Comparison of ENCODE assay signal across 8 cellular contexts in genomic region chr18:50374170-50374752, GRCh38. TPM values are rescaled to one million over a fixed set of nuclear protein-coding genes. Genes with fewer than 3 reads are reported as not detected.
DNase-seq lines count a peak whose midpoint lies in the region; ATAC-seq and TF ChIP-seq lines count a peak whose summit lies in the region.

No MANE protein-coding gene starts in this region.

- no peak for DNase-seq in AG09309 (ENCODE audit: low read depth)
- DNase-seq in Karpas-422: no peak
- DNase-seq in dermis blood vessel endothelial cell: peak; percentile 5
- DNase-seq in NCI-H2227 treated with DMSO at 0.1 percent for 48 hours (lab: John Stamatoyannopoulos, UW): no peak
- no peak for DNase-seq in NOMO-1 treated with DMSO at 0.1 percent for 48 hours (lab: John Stamatoyannopoulos, UW; ENCODE audit: unreplicated experiment)
- no peak for DNase-seq in NCI-H1436 (lab: John Stamatoyannopoulos, UW)

- H3K27ac ChIP-seq in Karpas-422 (ENCODE audit: low read length) (no peak overlapping the region), muscle layer of duodenum (ENCODE audit: low read length) (peak overlapping the region; percentile 71)

- H3K27me3 ChIP-seq in Karpas-422 (ENCODE audit: low read length): no peaks in the 10 kb centered on the region
- no peaks in the 10 kb centered on the region for H3K27me3 ChIP-seq in muscle layer of duodenum (ENCODE audit: low read depth, low read length)

- peak overlapping the region; percentile 85 for H3K4me2 ChIP-seq in Karpas-422 (ENCODE audit: low read depth, low read length, poor library complexity, severe bottlenecking)

- peak overlapping the region; percentile 76 for H3K9ac ChIP-seq in Karpas-422 (ENCODE audit: low read length)

- peaks cover 11% of the 10 kb centered on the region; the same call in 1 of the 2 replicates for H3K36me3 ChIP-seq in Karpas-422 (ENCODE audit: insufficient read depth, low read length)
- H3K36me3 ChIP-seq in muscle layer of duodenum (ENCODE audit: control insufficient read depth in 1 of 2, insufficient read depth in 2 of 2, low read length in 2 of 2): no peaks in the 10 kb centered on the region

- H3K9me3 ChIP-seq in Karpas-422 (ENCODE audit: low read length): no peaks in the 10 kb centered on the region
- H3K9me3 ChIP-seq in muscle layer of duodenum (ENCODE audit: control insufficient read depth in 1 of 2, low read length in 2 of 2): peaks cover 0 to 6% of the 10 kb centered on the region in 2 donors

- H3K4me1 ChIP-seq in Karpas-422 (ENCODE audit: low read length) (peaks cover 20% of the 10 kb centered on the region), muscle layer of duodenum (ENCODE audit: control insufficient read depth in 1 of 2, insufficient read depth in 2 of 2, low read length in 2 of 2) (peaks cover 0 to 10% of the 10 kb centered on the region in 2 donors)

- ATAC-seq in GM18861 (IDR thresholded peaks at IDR 0.05; ENCODE audit: unreplicated experiment): no peak

- no peak for TF ChIP-seq CTCF in AG09309 (IDR thresholded peaks at IDR 0.05; ENCODE audit: control insufficient read depth, insufficient read depth, low read depth, low read length, missing control alignments)

- H2AFZ ChIP-seq in Karpas-422 (ENCODE audit: low read length): peak overlapping the region; percentile 62; the same call in 1 of the 2 replicates

- H3K9me2 ChIP-seq in Karpas-422 (replicated peaks; ENCODE audit: insufficient read depth, low read length): no peaks in the 10 kb centered on the region

- H4K20me1 ChIP-seq in Karpas-422 (ENCODE audit: insufficient read depth, low read depth, low read length): no peaks in the 10 kb centered on the region

- peaks cover 31% of the 10 kb centered on the region for H3K79me2 ChIP-seq in Karpas-422 (ENCODE audit: low read length)

- H3K4me3 ChIP-seq in AG09309 (ENCODE audit: control insufficient read depth, low read depth, low read length) (peak overlapping the region; percentile 69), Karpas-422 (ENCODE audit: low read length) (peak overlapping the region; percentile 85), muscle layer of duodenum (ENCODE audit: low read depth in 1 of 2, low read length in 2 of 2) (peak overlapping the region; percentile 62 to 83)

RNA-seq across cellular contexts. Expression of gene SKA1, which starts 0.6 kb away (rescaled TPM):
- total RNA-seq in Karpas-422 (2014; rRNA removed; shearing (Covaris generic); ENCODE audit: low replicate concordance): 20.3 and 28.8 TPM in 2 replicates
- total RNA-seq in dermis blood vessel endothelial cell: 4.6 and 18.0 TPM in 2 replicates
